36 cellular contexts compared by ENCODE assay signal in genomic region chr20:34673411-34673810, GRCh38.
"Had no signal": no experiment of that assay in that cellular context is flagged by ENCODE, and none has a peak within 500 bp of the region (broad histone marks: within the 10 kb centered on the region; RNA-seq: fewer than 3 reads in every experiment).

No MANE protein-coding gene starts in this region.

- H3K4me1 ChIP-seq: breast epithelium had no signal

- H3K27me3 ChIP-seq: adrenal gland, body of pancreas, brain microvascular endothelial cell, breast epithelium, colonic mucosa had no signal

- FAIRE-seq: astrocyte, TTC549 had no signal

- DNase-seq: activated B cell treated with CpG ODN at 0.5 μM for 24 hours; activated CD4-positive, alpha-beta memory T cell treated with anti-CD3 and anti-CD28 coated beads for 36 hours; activated CD4-positive, alpha-beta T cell treated with anti-CD3 and anti-CD28 coated beads for 4 hours; activated CD4-positive, alpha-beta T cell treated with anti-CD3 and anti-CD28 coated beads, Interleukin-2, amount 10 ng/mL, durations not matched to agents 24 days and 14 days; activated CD4-positive, alpha-beta T cell treated with anti-CD3 and anti-CD28 coated beads, Interleukin-2, amount 50 U/mL, for 1 hour; activated CD4-positive, alpha-beta T cell treated with anti-CD3 and anti-CD28 coated beads, Interleukin-2, amount 50 U/mL, for 4 hours; activated CD4-positive, CD25-positive, alpha-beta regulatory T cell treated with anti-CD3 and anti-CD28 coated beads, Interleukin-2, amount 50 U/mL, for 72 hours; activated CD8-positive, alpha-beta memory T cell treated with anti-CD3 and anti-CD28 coated beads, Interleukin-2, amount 50 U/mL, for 4 hours; activated CD8-positive, alpha-beta T cell treated with anti-CD3 and anti-CD28 coated beads for 36 hours; activated effector memory CD4-positive, alpha-beta T cell treated with Interleukin-2 at 50 U/mL for 16 hours; activated gamma-delta T cell; activated naive CD4-positive, alpha-beta T cell treated with anti-CD3 and anti-CD28 coated beads, Interleukin-2, amount 10 ng/mL, durations not matched to agents 7 days and 5 days; activated naive CD4-positive, alpha-beta T cell treated with Interleukin-2 at 50 U/mL for 16 hours; activated naive CD8-positive, alpha-beta T cell treated with anti-CD3 and anti-CD28 coated beads, Interleukin-2, amount 10 ng/mL, durations not matched to agents 7 days and 5 days; activated T-cell treated with anti-CD3 and anti-CD28 coated beads for 4 hours; activated T-cell treated with anti-CD3 and anti-CD28 coated beads, Interleukin-2, amount 50 U/mL, for 1 hour; activated T-cell treated with anti-CD3 and anti-CD28 coated beads, Interleukin-2, amount 50 U/mL, for 4 hours; activated T-cell treated with anti-CD3 and anti-CD28 coated beads, Interleukin-2, amount 50 U/mL, for 72 hours; adrenal gland; amniotic stem cell; aorta; body of pancreas; brain microvascular endothelial cell; central memory CD4-positive, alpha-beta T cell; cerebellar nuclear complex; colonic mucosa; T-helper 2 cell; T-helper 9 cell had no signal

- H3K27ac Mint-ChIP-seq: activated B cell treated with CpG ODN at 0.5 μM for 24 hours; activated CD4-positive, alpha-beta memory T cell treated with anti-CD3 and anti-CD28 coated beads for 36 hours; activated CD4-positive, alpha-beta T cell treated with anti-CD3 and anti-CD28 coated beads, Interleukin-2, amount 10 ng/mL, durations not matched to agents 24 days and 14 days; activated CD8-positive, alpha-beta T cell treated with anti-CD3 and anti-CD28 coated beads for 36 hours; activated naive CD4-positive, alpha-beta T cell treated with anti-CD3 and anti-CD28 coated beads, Interleukin-2, amount 10 ng/mL, durations not matched to agents 7 days and 5 days; activated naive CD4-positive, alpha-beta T cell treated with anti-CD3 and anti-CD28 coated beads, Interleukin-2, amount 50 U/mL, for 24 hours; activated naive CD8-positive, alpha-beta T cell; activated naive CD8-positive, alpha-beta T cell treated with anti-CD3 and anti-CD28 coated beads, Interleukin-2, amount 10 ng/mL, durations not matched to agents 7 days and 5 days; activated T-cell treated with anti-CD3 and anti-CD28 coated beads, Interleukin-2, amount 50 U/mL, for 72 hours; activated T-helper 2 cell treated with anti-CD3 and anti-CD28 coated beads, Interferon-gamma antibody, Interleukin-2, Interleukin-4, amounts not matched to agents 10 μg/mL and 5 μg/mL and 100 μg/mL, durations not matched to agents 14 hours and 24 hours and 36 hours; T-helper 2 cell treated with Interferon-gamma antibody and Interleukin-4, amounts not matched to agents 5 μg/mL and 100 μg/mL, for 36 hours had no signal

- H3K9me3 Mint-ChIP-seq: activated B cell treated with CpG ODN at 0.5 μM for 24 hours; activated CD4-positive, alpha-beta memory T cell treated with anti-CD3 and anti-CD28 coated beads for 36 hours; activated CD4-positive, alpha-beta T cell treated with anti-CD3 and anti-CD28 coated beads, Interleukin-2, amount 10 ng/mL, durations not matched to agents 24 days and 14 days; activated CD8-positive, alpha-beta T cell treated with anti-CD3 and anti-CD28 coated beads for 36 hours; activated naive CD4-positive, alpha-beta T cell treated with anti-CD3 and anti-CD28 coated beads, Interleukin-2, amount 10 ng/mL, durations not matched to agents 7 days and 5 days; activated naive CD4-positive, alpha-beta T cell treated with anti-CD3 and anti-CD28 coated beads, Interleukin-2, amount 50 U/mL, for 24 hours; activated naive CD8-positive, alpha-beta T cell treated with anti-CD3 and anti-CD28 coated beads, Interleukin-2, amount 10 ng/mL, durations not matched to agents 7 days and 5 days; activated T-cell treated with anti-CD3 and anti-CD28 coated beads, Interleukin-2, amount 50 U/mL, for 72 hours; activated T-helper 2 cell treated with anti-CD3 and anti-CD28 coated beads, Interferon-gamma antibody, Interleukin-2, Interleukin-4, amounts not matched to agents 10 μg/mL and 5 μg/mL and 100 μg/mL, durations not matched to agents 14 hours and 24 hours and 36 hours; T-helper 2 cell treated with Interferon-gamma antibody and Interleukin-4, amounts not matched to agents 5 μg/mL and 100 μg/mL, for 36 hours had no signal

- H3K9me3 ChIP-seq: adrenal gland, body of pancreas, breast epithelium, colonic mucosa had no signal

- H3K27ac ChIP-seq: adrenal gland, body of pancreas, brain microvascular endothelial cell, breast epithelium, colonic mucosa, VCaP had no signal

- H3K27me3 Mint-ChIP-seq: activated B cell treated with CpG ODN at 0.5 μM for 24 hours; activated CD4-positive, alpha-beta memory T cell treated with anti-CD3 and anti-CD28 coated beads for 36 hours; activated CD4-positive, alpha-beta T cell treated with anti-CD3 and anti-CD28 coated beads, Interleukin-2, amount 10 ng/mL, durations not matched to agents 24 days and 14 days; activated CD8-positive, alpha-beta T cell treated with anti-CD3 and anti-CD28 coated beads for 36 hours; activated naive CD4-positive, alpha-beta T cell treated with anti-CD3 and anti-CD28 coated beads, Interleukin-2, amount 10 ng/mL, durations not matched to agents 7 days and 5 days; activated naive CD4-positive, alpha-beta T cell treated with anti-CD3 and anti-CD28 coated beads, Interleukin-2, amount 50 U/mL, for 24 hours; activated naive CD8-positive, alpha-beta T cell; activated naive CD8-positive, alpha-beta T cell treated with anti-CD3 and anti-CD28 coated beads, Interleukin-2, amount 10 ng/mL, durations not matched to agents 7 days and 5 days had no signal

- ATAC-seq: activated CD8-positive, alpha-beta T cell treated with anti-CD3 and anti-CD28 coated beads for 36 hours; activated T-cell treated with anti-CD3 and anti-CD28 coated beads, Interleukin-2, amount 50 U/mL, for 4 hours; activated T-cell treated with anti-CD3 and anti-CD28 coated beads, Interleukin-2, amount 50 U/mL, for 72 hours; body of pancreas had no signal

- H3K36me3 Mint-ChIP-seq: activated naive CD8-positive, alpha-beta T cell treated with anti-CD3 and anti-CD28 coated beads, Interleukin-2, amount 10 ng/mL, durations not matched to agents 7 days and 5 days had no signal

- H3K4me3 Mint-ChIP-seq: activated B cell treated with CpG ODN at 0.5 μM for 24 hours; activated CD4-positive, alpha-beta memory T cell treated with anti-CD3 and anti-CD28 coated beads for 36 hours; activated CD4-positive, alpha-beta T cell treated with anti-CD3 and anti-CD28 coated beads, Interleukin-2, amount 10 ng/mL, durations not matched to agents 24 days and 14 days; activated CD8-positive, alpha-beta T cell treated with anti-CD3 and anti-CD28 coated beads for 36 hours; activated naive CD4-positive, alpha-beta T cell treated with anti-CD3 and anti-CD28 coated beads, Interleukin-2, amount 10 ng/mL, durations not matched to agents 7 days and 5 days; activated naive CD4-positive, alpha-beta T cell treated with anti-CD3 and anti-CD28 coated beads, Interleukin-2, amount 50 U/mL, for 24 hours; activated naive CD8-positive, alpha-beta T cell; activated naive CD8-positive, alpha-beta T cell treated with anti-CD3 and anti-CD28 coated beads, Interleukin-2, amount 10 ng/mL, durations not matched to agents 7 days and 5 days; activated T-cell treated with anti-CD3 and anti-CD28 coated beads, Interleukin-2, amount 50 U/mL, for 4 hours; activated T-cell treated with anti-CD3 and anti-CD28 coated beads, Interleukin-2, amount 50 U/mL, for 72 hours; T-helper 2 cell treated with Interferon-gamma antibody and Interleukin-4, amounts not matched to agents 5 μg/mL and 100 μg/mL, for 36 hours had no signal

- H3K4me3 ChIP-seq: adrenal gland, body of pancreas, breast epithelium, colonic mucosa had no signal

- H3K36me3 ChIP-seq: adrenal gland, brain microvascular endothelial cell, breast epithelium, colonic mucosa had no signal
